ENCODE assay signal across 12 cellular contexts in genomic region chr2:215845839-215846586, GRCh38.
A peak's percentile ranks its signal among the peaks of the same experiment; 100 is the strongest.
DNase-seq lines count a peak whose midpoint lies in the region; ATAC-seq and TF ChIP-seq lines count a peak whose summit lies in the region.
"Had no signal": no experiment of that assay in that cellular context is flagged by ENCODE, and none has a peak within 500 bp of the region (broad histone marks: within the 10 kb centered on the region; RNA-seq: fewer than 3 reads in every experiment).

No MANE protein-coding gene starts in this region.

- no peak for TF ChIP-seq CTCF in lower lobe of right lung (IDR thresholded peaks at IDR 0.05)

- H3K9me3 Mint-ChIP-seq in immature natural killer cell: no peaks in the 10 kb centered on the region
- H3K9me3 Mint-ChIP-seq in effector memory CD8-positive, alpha-beta T cell: no peaks in the 10 kb centered on the region
- H3K9me3 Mint-ChIP-seq: endodermal cell had no signal

- ATAC-seq in GM18870 (IDR thresholded peaks at IDR 0.05; ENCODE audit: unreplicated experiment): peak; percentile 77
- peak; percentile 80 for ATAC-seq in GM21723 (IDR thresholded peaks at IDR 0.05; ENCODE audit: unreplicated experiment)
- ATAC-seq in HG03432 (IDR thresholded peaks at IDR 0.05; ENCODE audit: unreplicated experiment): peak; percentile 86
- ATAC-seq in lower lobe of right lung: peak; percentile 41 to 58
- ATAC-seq in effector memory CD8-positive, alpha-beta T cell (replicated peaks): no peak
- ATAC-seq: Panc1 had no signal

- intact Hi-C loops in lower lobe of right lung (cut with DNase I): no loop called here

- H3K4me1 Mint-ChIP-seq in immature natural killer cell: no peaks in the 10 kb centered on the region
- no peaks in the 10 kb centered on the region for H3K4me1 Mint-ChIP-seq in effector memory CD8-positive, alpha-beta T cell (ENCODE audit: low read depth in 2 of 2)
- H3K4me1 Mint-ChIP-seq: endodermal cell had no signal

- H3K36me3 ChIP-seq in lower lobe of right lung: no peaks in the 10 kb centered on the region

- no peak overlapping the region for H3K4me3 Mint-ChIP-seq in immature natural killer cell
- no peak overlapping the region for H3K4me3 Mint-ChIP-seq in effector memory CD8-positive, alpha-beta T cell
- H3K4me3 Mint-ChIP-seq: endodermal cell had no signal

- peaks cover 5% of the 10 kb centered on the region for H3K4me1 ChIP-seq in lower lobe of right lung

- no peaks in the 10 kb centered on the region for H3K27me3 ChIP-seq in lower lobe of right lung (ENCODE audit: low read depth)

- peaks cover 0 to 3% (median 0%) of the 10 kb centered on the region in 3 donors for H3K27me3 Mint-ChIP-seq in immature natural killer cell (ENCODE audit: low read depth in 3 of 3)
- H3K27me3 Mint-ChIP-seq in effector memory CD8-positive, alpha-beta T cell: peaks cover 0 to 8% of the 10 kb centered on the region in 2 donors

- H3K36me3 Mint-ChIP-seq in immature natural killer cell: no peaks in the 10 kb centered on the region
- no peaks in the 10 kb centered on the region for H3K36me3 Mint-ChIP-seq in effector memory CD8-positive, alpha-beta T cell (ENCODE audit: insufficient read depth)

- no peaks in the 10 kb centered on the region for H3K9me3 ChIP-seq in lower lobe of right lung

- DNase-seq in lower lobe of right lung (no peak), NCI-H69 (lab: John Stamatoyannopoulos, UW) (no peak), immature natural killer cell (no peak)
- no peak for DNase-seq in effector memory CD8-positive, alpha-beta T cell
- DNase-seq in stimulated activated naive CD4-positive, alpha-beta T cell treated with Interleukin-2 at 50 U/mL for 16 hours (lab: John Stamatoyannopoulos, UW): no peak
- DNase-seq: activated CD4-positive, CD25-positive, alpha-beta regulatory T cell treated with anti-CD3 and anti-CD28 coated beads, Interleukin-2, amount 50 U/mL, for 72 hours; endodermal cell; GM23248 had no signal

- H3K4me3 ChIP-seq in lower lobe of right lung: no peak overlapping the region
- H3K4me3 ChIP-seq: GM23248 had no signal

- H3K27ac Mint-ChIP-seq in immature natural killer cell: no peak overlapping the region
- no peak overlapping the region for H3K27ac Mint-ChIP-seq in effector memory CD8-positive, alpha-beta T cell
- H3K27ac Mint-ChIP-seq: endodermal cell had no signal

- no peak overlapping the region for H3K27ac ChIP-seq in lower lobe of right lung
- H3K27ac ChIP-seq: GM23248 had no signal
